8 cellular contexts compared by ENCODE assay signal in the genomic region with DNA sequence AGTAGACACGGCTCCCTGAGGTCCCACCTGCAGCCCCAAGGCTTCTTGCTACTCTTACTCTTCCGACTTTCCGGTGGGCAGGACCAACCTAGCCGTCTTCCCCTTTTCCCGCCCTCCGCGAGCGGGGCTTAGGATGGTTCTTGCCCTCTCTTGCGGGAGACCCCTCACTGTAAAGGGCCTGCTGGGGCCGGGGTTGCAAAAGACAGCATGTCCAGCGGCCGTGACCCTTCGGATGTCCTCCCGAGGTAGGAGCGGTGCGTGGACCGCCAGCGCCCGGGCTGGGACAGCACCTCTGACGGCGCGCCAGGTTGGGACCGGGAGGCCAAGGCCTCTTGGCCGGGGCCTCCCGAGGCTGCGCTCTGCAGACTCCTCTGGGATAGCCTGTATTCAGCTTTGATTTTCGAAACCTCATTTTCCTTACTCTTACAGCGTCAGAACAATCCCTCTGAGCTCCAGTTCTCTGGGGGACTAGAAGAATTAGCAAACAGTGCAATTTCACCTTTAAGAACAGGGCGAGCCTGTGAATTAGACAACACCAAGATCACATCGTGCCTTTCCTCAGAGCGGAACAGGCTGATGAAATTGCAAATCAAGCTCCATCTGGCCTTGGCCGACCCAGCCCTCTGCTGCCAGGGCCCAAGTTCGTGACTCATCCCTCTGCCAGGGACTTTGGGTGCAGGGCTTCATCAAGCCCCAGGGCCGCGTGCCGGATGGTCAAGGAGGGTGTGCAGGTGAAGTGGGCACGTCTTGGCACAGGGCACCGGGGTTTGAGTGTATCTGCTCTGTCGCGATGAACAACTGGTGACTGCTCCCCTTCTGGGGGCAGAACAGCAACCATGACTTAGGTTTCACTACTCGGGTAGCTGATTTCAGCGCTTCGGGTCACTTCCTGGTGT. TPM values are rescaled to one million over a fixed set of nuclear protein-coding genes. Genes with fewer than 3 reads are reported as not detected.
DNase-seq lines count a peak whose midpoint lies in the region; TF ChIP-seq lines count a peak whose summit lies in the region.

No MANE protein-coding gene starts in this region.

- no peak overlapping the region for H3K27ac Mint-ChIP-seq in T-helper 1 cell treated with Interleukin-12 subunit alpha and Interleukin-12 subunit beta and Interleukin-4 antibody, amounts not matched to agents 30 μg/mL and 1 μg/mL, for 36 hours

- peaks cover 39% of the 10 kb centered on the region for H3K27me3 Mint-ChIP-seq in T-helper 1 cell treated with Interleukin-12 subunit alpha and Interleukin-12 subunit beta and Interleukin-4 antibody, amounts not matched to agents 30 μg/mL and 1 μg/mL, for 36 hours (ENCODE audit: low read depth)

- TF ChIP-seq CTCF in OCI-LY3 (IDR thresholded peaks at IDR 0.05; ENCODE audit: low read depth, low read length) (no peak), neural cell (IDR thresholded peaks at IDR 0.05; ENCODE audit: poor library complexity, severe bottlenecking) (no peak)

- TF ChIP-seq EP300 in neural cell (conservative IDR thresholded peaks at IDR 0.05; ENCODE audit: poor library complexity, severe bottlenecking): no peak

- peak overlapping the region; percentile 100 for H3K4me2 ChIP-seq in OCI-LY3 (ENCODE audit: low read length)
- H3K4me2 ChIP-seq in neural cell (ENCODE audit: low read length): no peak overlapping the region

- H3K4me3 ChIP-seq in OCI-LY3 (ENCODE audit: low read length) (peak overlapping the region; percentile 95), esophagus (ENCODE audit: low read depth in 1 of 2, low read length in 2 of 2) (peak overlapping the region; percentile 68 to 77), neural cell (ENCODE audit: low read length) (peak overlapping the region; percentile 67)

- no peaks in the 10 kb centered on the region for H3K36me3 ChIP-seq in OCI-LY3 (replicated peaks; ENCODE audit: low read depth, low read length)
- H3K36me3 ChIP-seq in esophagus (ENCODE audit: control insufficient read depth in 2 of 2, insufficient read depth in 2 of 2, low read length in 1 of 2): no peaks in the 10 kb centered on the region
- no peaks in the 10 kb centered on the region for H3K36me3 ChIP-seq in neural cell (ENCODE audit: insufficient read depth, low read length)

- H3K9me3 ChIP-seq in OCI-LY3 (ENCODE audit: insufficient read depth, low read length) (no peaks in the 10 kb centered on the region), esophagus (ENCODE audit: control insufficient read depth in 2 of 2, insufficient read depth in 1 of 2, low read depth in 1 of 2, low read length in 1 of 2) (no peaks in the 10 kb centered on the region), neural cell (ENCODE audit: low read length) (no peaks in the 10 kb centered on the region)

- peaks cover 20% of the 10 kb centered on the region for H3K27me3 ChIP-seq in OCI-LY3 (ENCODE audit: low read depth, low read length)
- no peaks in the 10 kb centered on the region for H3K27me3 ChIP-seq in esophagus (ENCODE audit: control insufficient read depth in 1 of 2, insufficient read depth in 2 of 2, low read length in 2 of 2)
- H3K27me3 ChIP-seq in neural cell (ENCODE audit: insufficient read depth, low read depth, low read length): peaks cover 42% of the 10 kb centered on the region

- H3K79me2 ChIP-seq in OCI-LY3 (ENCODE audit: low read length) (no peaks in the 10 kb centered on the region), neural cell (replicated peaks; ENCODE audit: insufficient read depth, low read length) (no peaks in the 10 kb centered on the region)

- H3K4me1 ChIP-seq in OCI-LY3 (ENCODE audit: low read length) (peaks cover 28% of the 10 kb centered on the region), esophagus (ENCODE audit: control insufficient read depth in 2 of 2, insufficient read depth in 2 of 2, low read length in 1 of 2) (peaks cover 5 to 19% of the 10 kb centered on the region in 2 donors)

- H3K36me3 Mint-ChIP-seq in T-helper 1 cell treated with Interleukin-12 subunit alpha and Interleukin-12 subunit beta and Interleukin-4 antibody, amounts not matched to agents 30 μg/mL and 1 μg/mL, for 36 hours (ENCODE audit: low read depth): no peaks in the 10 kb centered on the region

- no peaks in the 10 kb centered on the region for H3K9me2 ChIP-seq in neural cell (ENCODE audit: insufficient read depth, low read length)

- no peaks in the 10 kb centered on the region for H3F3A ChIP-seq in neural cell (ENCODE audit: insufficient read depth, low read length, poor library complexity, severe bottlenecking)

- DNase-seq in T-helper 1 cell: no peak
- DNase-seq in superior temporal gyrus (ENCODE audit: extremely low spot score): no peak
- no peak for DNase-seq in cerebellar cortex (ENCODE audit: low spot score)
- no peak for DNase-seq in stimulated activated CD4-positive, alpha-beta T cell treated with anti-CD3 and anti-CD28 coated beads, Interleukin-2, amount 100 ng/mL, for 24 hours

- H3K9ac ChIP-seq in OCI-LY3 (ENCODE audit: low read length) (peak overlapping the region; percentile 69), neural cell (ENCODE audit: low read length) (no peak overlapping the region)

- peaks cover 8% of the 10 kb centered on the region for H3K4me1 Mint-ChIP-seq in T-helper 1 cell treated with Interleukin-12 subunit alpha and Interleukin-12 subunit beta and Interleukin-4 antibody, amounts not matched to agents 30 μg/mL and 1 μg/mL, for 36 hours (ENCODE audit: low read depth)

- TF ChIP-seq RAD21 in neural cell (conservative IDR thresholded peaks at IDR 0.05): no peak

- H3K27ac ChIP-seq in OCI-LY3 (ENCODE audit: low read length): no peak overlapping the region
- H3K27ac ChIP-seq in esophagus (ENCODE audit: low read depth in 2 of 2, low read length in 1 of 2): peak overlapping the region in 1 of 2 donors; percentile 44
- no peak overlapping the region for H3K27ac ChIP-seq in neural cell (ENCODE audit: low read length)

- H3K4me3 Mint-ChIP-seq in T-helper 1 cell treated with Interleukin-12 subunit alpha and Interleukin-12 subunit beta and Interleukin-4 antibody, amounts not matched to agents 30 μg/mL and 1 μg/mL, for 36 hours: peak overlapping the region; percentile 70

- H4K20me1 ChIP-seq in OCI-LY3 (ENCODE audit: insufficient read depth, low read length): no peaks in the 10 kb centered on the region
- H4K20me1 ChIP-seq in neural cell (ENCODE audit: insufficient read depth): no peaks in the 10 kb centered on the region

- WGBS in esophagus, 2 donors: 29 to 31% methylated on average over 43 of the region's 43 CpGs

- H2AFZ ChIP-seq in OCI-LY3 (ENCODE audit: low read depth, low read length) (peak overlapping the region; percentile 94), neural cell (ENCODE audit: low read depth, low read length) (no peak overlapping the region)

- no peaks in the 10 kb centered on the region for H3K9me3 Mint-ChIP-seq in T-helper 1 cell treated with Interleukin-12 subunit alpha and Interleukin-12 subunit beta and Interleukin-4 antibody, amounts not matched to agents 30 μg/mL and 1 μg/mL, for 36 hours

TF ChIP-seq in neural cell, 6 proteins besides CTCF, POLR2A, EP300 and RAD21:
- no peak for TF ChIP-seq MXI1 (conservative IDR thresholded peaks at IDR 0.05; ENCODE audit: poor library complexity, severe bottlenecking)
- no peak for TF ChIP-seq EZH2 (IDR thresholded peaks at IDR 0.05; ENCODE audit: borderline replicate concordance, insufficient read depth, low read length, poor library complexity, severe bottlenecking)
- TF ChIP-seq TAF1 (IDR thresholded peaks at IDR 0.05; ENCODE audit: low read depth): no peak
- TF ChIP-seq REST (IDR thresholded peaks at IDR 0.05; ENCODE audit: borderline replicate concordance): no peak
- TF ChIP-seq POLR2AphosphoS5 (IDR thresholded peaks at IDR 0.05): no peak

RNA-seq across cellular contexts. Expression of gene MOCOS, which starts 0.8 kb away (rescaled TPM):
- polyA plus RNA-seq in esophagus (1 to 10 TPM; 1.2 to 4.2 TPM), neural cell (not detected in 2 replicates)
- polyA minus RNA-seq in neural cell: not detected in 2 replicates

RNA-seq across cellular contexts. Expression of gene ELP2, which starts 58.4 kb away (rescaled TPM):
- 10 to 100 TPM; 22.7 to 40.3 TPM for polyA plus RNA-seq in esophagus
- 77.1 and 83.6 TPM in 2 replicates for polyA plus RNA-seq in neural cell
- 112 and 141 TPM in 2 replicates for polyA minus RNA-seq in neural cell

RNA-seq across cellular contexts. Expression of gene SLC39A6, which starts 58.9 kb away (rescaled TPM):
- polyA plus RNA-seq in esophagus: 10 to 100 TPM in 1 of 2 donors, 1 to 10 TPM in 1; 2.8 to 11.9 TPM
- 260 and 298 TPM in 2 replicates for polyA plus RNA-seq in neural cell
- polyA minus RNA-seq in neural cell: 294 and 310 TPM in 2 replicates

Comparison
In these comparisons a context has a peak if more than half of its experiments do, and no peak if none do; other contexts are left out.
1. RNA of gene SLC39A6, which starts 58.9 kb away (polyA plus RNA-seq): 260 to 298 TPM in neural cell; 2.8 to 11.9 TPM in esophagus; every median in the first group is over 10 times any median in the second.
2. Peak in every context shown above with its lines, with median percentiles within 50 percentile points of each other: H3K4me3 ChIP-seq.